Comparison of ENCODE assay signal across 8 cellular contexts in genomic region chr2:24613154-24613814, GRCh38.
A peak's percentile ranks its signal among the peaks of the same experiment; 100 is the strongest.
DNase-seq lines count a peak whose midpoint lies in the region; TF ChIP-seq lines count a peak whose summit lies in the region.

No MANE protein-coding gene starts in this region.

- no peak overlapping the region for H3K4me3 Mint-ChIP-seq in neural crest cell

- H3K4me1 ChIP-seq in HEK293 (ENCODE audit: control insufficient read depth, insufficient read depth, low read length): peaks cover 14% of the 10 kb centered on the region; the same call in 1 of the 2 replicates

- H3K9me3 ChIP-seq in HEK293 (ENCODE audit: control insufficient read depth, insufficient read depth, low read depth, low read length): no peaks in the 10 kb centered on the region

- H3K9me3 Mint-ChIP-seq in neural crest cell: peaks cover 7% of the 10 kb centered on the region

- H3K4me1 Mint-ChIP-seq in neural crest cell: peaks cover 3% of the 10 kb centered on the region

- no peak overlapping the region for H3K27ac Mint-ChIP-seq in neural crest cell (ENCODE audit: unreplicated experiment)

- peak; percentile 16 for DNase-seq in activated T-cell treated with anti-CD3 and anti-CD28 coated beads, Interleukin-2, amount 50 U/mL, for 1 hour
- DNase-seq in activated T-cell treated with anti-CD3 and anti-CD28 coated beads for 4 hours: no peak
- DNase-seq in NCI-H748 (lab: John Stamatoyannopoulos, UW; ENCODE audit: unreplicated experiment): peak; percentile 87
- DNase-seq in cardiac fibroblast (ENCODE audit: low read depth in 2 of 2): peak; percentile 73 to 86
- DNase-seq in neural crest cell (ENCODE audit: low read depth, low spot score): peak; percentile 5
- no peak for DNase-seq in NCI-H526 treated with DMSO at 0.1 percent for 48 hours (lab: John Stamatoyannopoulos, UW)
- DNase-seq in hypothalamus (lab: John Stamatoyannopoulos, UW): no peak

- POLR2A ChIA-PET in HEK293 (lab: Yijun Ruan, JAX): interaction anchor here (0.6 to 1.0 kb wide), 2 partner anchors 180 to 214 kb away, joined by 3 read pairs; partner anchors contain the start of genes CENPO and PTRHD1

- H3K4me3 ChIP-seq in HEK293 (ENCODE audit: low read depth, low read length) (no peak overlapping the region), cardiac fibroblast (replicated peaks in 1 of 2; ENCODE audit: low read depth in 2 of 2, low read length in 2 of 2) (no peak overlapping the region)

- H3K27me3 Mint-ChIP-seq in neural crest cell (ENCODE audit: low read depth): no peaks in the 10 kb centered on the region

- H3K36me3 ChIP-seq in HEK293 (ENCODE audit: control insufficient read depth in 2 of 2, insufficient read depth in 1 of 2, low read length in 2 of 2): no peaks in the 10 kb centered on the region

- TF ChIP-seq CTCF in HEK293 (tag by site-specific recombination; IDR thresholded peaks at IDR 0.05) (no peak), cardiac fibroblast (IDR thresholded peaks at IDR 0.05; ENCODE audit: low read depth, low read length) (peak; percentile 72), neural crest cell (conservative IDR thresholded peaks at IDR 0.05) (peak; percentile 54)

- H3K27ac ChIP-seq in HEK293 (ENCODE audit: extremely low read depth, low read depth, low read length): no peak overlapping the region

- CTCF ChIA-PET in HEK293 (lab: Yijun Ruan, JAX): interaction anchor here (0.6 to 3.1 kb wide), 14 partner anchors 13 to 302 kb away, joined by 3 to 16 read pairs (median 4); no protein-coding TSS in a partner anchor

- peaks cover 3% of the 10 kb centered on the region for H3K36me3 Mint-ChIP-seq in neural crest cell (ENCODE audit: low read depth)

TF ChIP-seq in HEK293, 187 proteins besides CTCF, POLR2A, EP300 and RAD21:
- TF ChIP-seq ZNF654 (tag by site-specific recombination; IDR thresholded peaks at IDR 0.05; ENCODE audit: low read depth) (peak; percentile 53), ZNF571 (tag by site-specific recombination; IDR thresholded peaks at IDR 0.05) (no peak), ZNF645 (tag by site-specific recombination; IDR thresholded peaks at IDR 0.05) (no peak)

Comparison
In these comparisons a context has a peak if more than half of its experiments do, and no peak if none do; other contexts are left out.
1. DNase-seq: peak in activated T-cell treated with anti-CD3 and anti-CD28 coated beads, Interleukin-2, amount 50 U/mL, for 1 hour (single experiment), NCI-H748 (single experiment), cardiac fibroblast (2 of 2) and neural crest cell (single experiment); none in activated T-cell treated with anti-CD3 and anti-CD28 coated beads for 4 hours (single experiment), NCI-H526 treated with DMSO at 0.1 percent for 48 hours (single experiment) and hypothalamus (0 of 51).